ENCODE assay signal across 8 cellular contexts in genomic region chr2:113173563-113174368, GRCh38. TPM values are rescaled to one million over a fixed set of nuclear protein-coding genes. Genes with fewer than 3 reads are reported as not detected.
DNase-seq lines count a peak whose midpoint lies in the region; ATAC-seq lines count a peak whose summit lies in the region.

Gene PSD4, plus strand, starts transcription at chr2:113173971. Its CDS starts 8,486 bp downstream, at chr2:113182457.

- H3K9me3 ChIP-seq in mononuclear cell (ENCODE audit: low read depth, low read length) = no peaks in the 10 kb centered on the region

- H3K4me1 ChIP-seq in mononuclear cell (ENCODE audit: insufficient read depth, low read length) = peaks cover 84% of the 10 kb centered on the region

- peak within 1 kb of the TSS; percentile 95 for H3K27ac Mint-ChIP-seq in activated naive CD4-positive, alpha-beta T cell treated with anti-CD3 and anti-CD28 coated beads, Interleukin-2, amount 50 U/mL, for 24 hours

- no peaks in the 10 kb centered on the region for H3K27me3 Mint-ChIP-seq in activated naive CD4-positive, alpha-beta T cell treated with anti-CD3 and anti-CD28 coated beads, Interleukin-2, amount 50 U/mL, for 24 hours

- DNase-seq in T follicular helper cell (ENCODE audit: low read depth) (peak; percentile 75), D341Med (ENCODE audit: low spot score) (no peak), NCI-H2171 treated with DMSO at 0.1 percent for 48 hours (lab: John Stamatoyannopoulos, UW) (no peak)
- peak; percentile 73 to 92 (median 82) for DNase-seq in stimulated activated naive CD4-positive, alpha-beta T cell (lab: John Stamatoyannopoulos, UW)

- peaks cover 15% of the 10 kb centered on the region for H3K36me3 Mint-ChIP-seq in activated naive CD4-positive, alpha-beta T cell treated with anti-CD3 and anti-CD28 coated beads, Interleukin-2, amount 50 U/mL, for 24 hours

- ATAC-seq in GM18907 (IDR thresholded peaks at IDR 0.05; ENCODE audit: unreplicated experiment) = peak; percentile 83
- ATAC-seq in HG03097 (IDR thresholded peaks at IDR 0.05; ENCODE audit: low FRiP score, unreplicated experiment) = peak; percentile 71

- no peaks in the 10 kb centered on the region for H3K27me3 ChIP-seq in mononuclear cell (ENCODE audit: insufficient read depth, low read length)

- peaks cover 74% of the 10 kb centered on the region for H3K4me1 Mint-ChIP-seq in activated naive CD4-positive, alpha-beta T cell treated with anti-CD3 and anti-CD28 coated beads, Interleukin-2, amount 50 U/mL, for 24 hours

- H3K4me3 ChIP-seq in mononuclear cell (ENCODE audit: low read length) = peak within 1 kb of the TSS; percentile 63

- peak within 1 kb of the TSS; percentile 89 for H3K4me3 Mint-ChIP-seq in activated naive CD4-positive, alpha-beta T cell treated with anti-CD3 and anti-CD28 coated beads, Interleukin-2, amount 50 U/mL, for 24 hours

- peaks cover 4% of the 10 kb centered on the region for H3K9me3 Mint-ChIP-seq in activated naive CD4-positive, alpha-beta T cell treated with anti-CD3 and anti-CD28 coated beads, Interleukin-2, amount 50 U/mL, for 24 hours

RNA-seq across cellular contexts. Expression of gene PSD4, which starts in this region (rescaled TPM):
- total RNA-seq in mononuclear cell = 47.2 TPM

Comparison
In these comparisons a context has a peak if more than half of its experiments do, and no peak if none do; other contexts are left out.
1. DNase-seq: peak in T follicular helper cell (single experiment) and stimulated activated naive CD4-positive, alpha-beta T cell (6 of 6); none in D341Med (single experiment) and NCI-H2171 treated with DMSO at 0.1 percent for 48 hours (single experiment).